Comparison of ENCODE assay signal across 26 cellular contexts in genomic region chr16:11299865-11300559, GRCh38. TPM values are rescaled to one million over a fixed set of nuclear protein-coding genes. Genes with fewer than 3 reads are reported as not detected.
DNase-seq lines count a peak whose midpoint lies in the region; ATAC-seq, FAIRE-seq and TF ChIP-seq lines count a peak whose summit lies in the region.
"Had no signal": no experiment of that assay in that cellular context is flagged by ENCODE, and none has a peak within 500 bp of the region (broad histone marks: within the 10 kb centered on the region; RNA-seq: fewer than 3 reads in every experiment).

No MANE protein-coding gene starts in this region.

- POLR2A ChIA-PET in HepG2 (lab: Yijun Ruan, JAX), result interaction anchor here (0.7 to 6.2 kb wide), 4 partner anchors 8 to 43 kb away, joined by 3 to 167 read pairs (median 74); partner anchors contain the start of genes PRM3 and SOCS1

- peaks cover 41 to 71% (median 48%) of the 10 kb centered on the region in 3 donors for H3K4me1 Mint-ChIP-seq in naive B cell

- peak overlapping the region in 3 of 6 donors; percentile 85 to 97 (median 94) for H3K27ac Mint-ChIP-seq in naive B cell
- H3K27ac Mint-ChIP-seq: CD4-positive, alpha-beta T cell had no signal

- CTCF ChIA-PET in HepG2 (lab: Yijun Ruan, JAX; ENCODE audit: low intra/inter-chr PET ratio, low total read pairs), result no interaction called here

- H3F3A ChIP-seq in OCI-LY1 (ENCODE audit: insufficient read depth, low read length), result peaks cover 4% of the 10 kb centered on the region

- no peaks in the 10 kb centered on the region for H3K27me3 Mint-ChIP-seq in naive B cell
- H3K27me3 Mint-ChIP-seq: CD4-positive, alpha-beta T cell had no signal

- H3K36me3 ChIP-seq in HepG2 (replicated peaks in 1 of 2; ENCODE audit: control insufficient read depth in 1 of 2, insufficient read depth in 2 of 2, low read length in 2 of 2), result no peaks in the 10 kb centered on the region
- no peaks in the 10 kb centered on the region for H3K36me3 ChIP-seq in right lobe of liver
- no peaks in the 10 kb centered on the region for H3K36me3 ChIP-seq in OCI-LY1 (ENCODE audit: insufficient read depth, low read length)
- no peaks in the 10 kb centered on the region for H3K36me3 ChIP-seq in adrenal gland (replicated peaks in 1 of 2)
- H3K36me3 ChIP-seq: BE2C had no signal

- no peak for TF ChIP-seq RAD21 in HepG2 (CRISPR knock-in tag; IDR thresholded peaks at IDR 0.05)

- H2AFZ ChIP-seq in HepG2 (ENCODE audit: low read length), result no peak overlapping the region
- no peak overlapping the region for H2AFZ ChIP-seq in OCI-LY1 (ENCODE audit: low read length)

- intact Hi-C loops in HepG2 (cut with micrococcal nuclease; ENCODE audit: unreplicated experiment) (loop anchor here (5.0 kb wide), 2 partner anchors 43 to 193 kb away; partner anchors contain the start of gene SOCS1), right lobe of liver (cut with DNase I) (no loop called here), adrenal gland (cut with DNase I) (loop anchor here in 1 of 2 donors (10.0 kb wide), 1 partner anchor 55 kb away; no protein-coding TSS in a partner anchor)

- H3K4me1 ChIP-seq in HepG2 (ENCODE audit: insufficient read depth, low read length) (peaks cover 90% of the 10 kb centered on the region), right lobe of liver (peaks cover 0 to 22% (median 4%) of the 10 kb centered on the region in 4 donors), OCI-LY1 (ENCODE audit: insufficient read depth, low read length, severe bottlenecking) (peaks cover 66% of the 10 kb centered on the region), adrenal gland (replicated peaks in 1 of 2) (peaks cover 0 to 7% of the 10 kb centered on the region in 2 donors)
- H3K4me1 ChIP-seq: A549 had no signal

- H3K27me3 ChIP-seq in HepG2 (ENCODE audit: control insufficient read depth in 1 of 2, insufficient read depth in 2 of 2, low read length in 2 of 2) (no peaks in the 10 kb centered on the region), right lobe of liver (no peaks in the 10 kb centered on the region), OCI-LY1 (ENCODE audit: insufficient read depth, low read length) (no peaks in the 10 kb centered on the region), adrenal gland (no peaks in the 10 kb centered on the region)
- H3K27me3 ChIP-seq: BE2C had no signal

- no peak overlapping the region; the same call in 1 of the 2 replicates for H3K9ac ChIP-seq in HepG2 (ENCODE audit: insufficient read depth, low read depth, low read length)
- H3K9ac ChIP-seq in OCI-LY1 (ENCODE audit: low read length), result peak overlapping the region; percentile 3; the same call in 1 of the 2 replicates

- no peak overlapping the region for H3K4me3 ChIP-seq in HepG2 (replicated peaks in 1 of 3; ENCODE audit: insufficient read depth in 1 of 3, low read depth in 2 of 3, low read length in 3 of 3)
- H3K4me3 ChIP-seq in right lobe of liver, result no peak overlapping the region
- H3K4me3 ChIP-seq in OCI-LY1 (ENCODE audit: low read depth, low read length, poor library complexity, severe bottlenecking), result no peak overlapping the region
- no peak overlapping the region for H3K4me3 ChIP-seq in adrenal gland
- H3K4me3 ChIP-seq: A549 had no signal

- no peak for TF ChIP-seq CTCF in HepG2 (CRISPR knock-in tag; IDR thresholded peaks at IDR 0.05)
- no peak for TF ChIP-seq CTCF in right lobe of liver (IDR thresholded peaks at IDR 0.05)
- TF ChIP-seq CTCF in OCI-LY1 (IDR thresholded peaks at IDR 0.05; ENCODE audit: low read length), result no peak
- no peak for TF ChIP-seq CTCF in adrenal gland (IDR thresholded peaks at IDR 0.05)

- ATAC-seq in HepG2 (no peak), right lobe of liver (no peak), naive B cell (ENCODE audit: low read depth in 2 of 2) (no peak), GM21528 (IDR thresholded peaks at IDR 0.05; ENCODE audit: low FRiP score, unreplicated experiment) (no peak)
- ATAC-seq: A549, PC-3 had no signal

- peak overlapping the region; percentile 14 for H3K27ac ChIP-seq in HepG2 (ENCODE audit: extremely low read length, insufficient read depth, low read length)
- no peak overlapping the region for H3K27ac ChIP-seq in right lobe of liver
- peak overlapping the region; percentile 98 for H3K27ac ChIP-seq in OCI-LY1 (ENCODE audit: low read depth, low read length, poor library complexity, severe bottlenecking)
- no peak overlapping the region for H3K27ac ChIP-seq in adrenal gland
- H3K27ac ChIP-seq: A549 had no signal

- TF ChIP-seq EP300 in HepG2 (IDR thresholded peaks at IDR 0.05; ENCODE audit: low read depth in 2 of 2, low read length in 2 of 2), result no peak
- no peak for TF ChIP-seq EP300 in HepG2 (CRISPR knock-in tag; IDR thresholded peaks at IDR 0.05; ENCODE audit: borderline replicate concordance)

- H3K4me2 ChIP-seq in HepG2 (ENCODE audit: low read depth, low read length) (peak overlapping the region; percentile 54), OCI-LY1 (ENCODE audit: low read length) (no peak overlapping the region)
- H3K4me2 ChIP-seq: A549 had no signal

- H4K20me1 ChIP-seq in HepG2 (ENCODE audit: insufficient read depth, low read length), result no peaks in the 10 kb centered on the region
- H4K20me1 ChIP-seq in OCI-LY1 (ENCODE audit: insufficient read depth, low read length), result no peaks in the 10 kb centered on the region

- no peak for TF ChIP-seq POLR2A in HepG2 (IDR thresholded peaks at IDR 0.05; ENCODE audit: insufficient read depth in 1 of 2, low read depth in 2 of 2, low read length in 2 of 2)
- TF ChIP-seq POLR2A in right lobe of liver (IDR thresholded peaks at IDR 0.05), result no peak
- TF ChIP-seq POLR2A in adrenal gland (IDR thresholded peaks at IDR 0.05), result no peak

- no peaks in the 10 kb centered on the region for H3K9me3 ChIP-seq in HepG2 (ENCODE audit: low read length)
- H3K9me3 ChIP-seq in right lobe of liver, result no peaks in the 10 kb centered on the region
- no peaks in the 10 kb centered on the region for H3K9me3 ChIP-seq in OCI-LY1 (ENCODE audit: low read length)
- no peaks in the 10 kb centered on the region for H3K9me3 ChIP-seq in adrenal gland (replicated peaks in 1 of 3)
- H3K9me3 ChIP-seq: A549, BE2C had no signal

- H3K4me3 Mint-ChIP-seq in naive B cell, result peak overlapping the region in 6 of 8 donors; percentile 12 to 84 (median 60)
- H3K4me3 Mint-ChIP-seq: CD4-positive, alpha-beta T cell had no signal

- FAIRE-seq in HepG2 (lab: Jason Lieb, UNC), result no peak
- FAIRE-seq: A549, GM12892, GM19239 had no signal

- no peaks in the 10 kb centered on the region for H3K9me3 Mint-ChIP-seq in naive B cell
- H3K9me3 Mint-ChIP-seq: CD4-positive, alpha-beta T cell had no signal

- H3K9me2 ChIP-seq in OCI-LY1 (ENCODE audit: low read depth, low read length), result no peaks in the 10 kb centered on the region

- no peaks in the 10 kb centered on the region for H3K79me2 ChIP-seq in HepG2 (ENCODE audit: insufficient read depth, low read length)
- H3K79me2 ChIP-seq in OCI-LY1 (ENCODE audit: insufficient read depth, low read length), result no peaks in the 10 kb centered on the region

- in situ Hi-C loops in HepG2 (cut with HindIII; ENCODE audit: extremely low pct_ligation_motif_present, low pct_unique_long_range_greater_than_20kb), result no loop called here

- no TSS peak for BruUV-seq in HepG2 (replicated peaks; lab: Mats Ljungman, UMichigan)

- WGBS in HepG2 (ENCODE audit: low lambda C conversion rate), result 30% methylated on average over 6 of the region's 6 CpGs
- WGBS in right lobe of liver (ENCODE audit: insufficient coverage, low coverage, low lambda C conversion rate, missing lambda C conversion rate), result 64% methylated on average over 3 of the region's 6 CpGs
- 87 to 100% (median 97%) methylated on average over 2 to 6 of the region's 6 CpGs for WGBS in adrenal gland, 4 donors

- no peaks in the 10 kb centered on the region for H3K36me3 Mint-ChIP-seq in naive B cell

- no peak for DNase-seq in HepG2 (ENCODE audit: low spot score)
- no peak for DNase-seq in right lobe of liver
- peak; percentile 26 for DNase-seq in naive B cell
- no peak for DNase-seq in adrenal gland
- no peak for DNase-seq in cortex of kidney (lab: John Stamatoyannopoulos, UW)
- DNase-seq: BE2C; CD4-positive, alpha-beta T cell; COR-L47; DMS79; Kasumi-1; NCI-H1694; NCI-H2081; NCI-H2171 treated with DMSO at 0.1 percent for 48 hours; NCI-H446 treated with DMSO at 0.1 percent for 48 hours; NCI-H526 treated with DMSO at 0.1 percent for 48 hours; PC-3; Right ventricle myocardium superior had no signal

RNA-seq across cellular contexts. Expression of gene PRM1, which starts 18.9 kb away (rescaled TPM):
- total RNA-seq in HepG2 (2016; rRNA removed; fragmentation: Illumina TruSeq; extraction: Trizol), result not detected in 2 replicates
- total RNA-seq in HepG2 (2016; cell fraction: cytosol; rRNA removed; fragmentation: Illumina TruSeq; extraction: Trizol; ENCODE audit: low read depth), result not detected in 2 replicates
- not detected in 2 replicates for total RNA-seq in HepG2 (2016; cell fraction: insoluble cytoplasmic fraction; rRNA removed; fragmentation: Illumina TruSeq; extraction: Trizol)
- not detected in 2 replicates for total RNA-seq in HepG2 (2016; cell fraction: membrane; rRNA removed; fragmentation: Illumina TruSeq; extraction: Trizol)
- total RNA-seq in HepG2 (2016; cell fraction: nucleus; rRNA removed; fragmentation: Illumina TruSeq; extraction: Trizol), result not detected in 2 replicates
- not detected in 2 replicates for polyA plus RNA-seq in HepG2 (2011; rRNA removed)
- polyA plus RNA-seq in HepG2 (2011; cell fraction: cytosol; rRNA removed), result 0.44 TPM in 1 of 2 replicates, not detected in the other
- polyA plus RNA-seq in HepG2 (2011; cell fraction: nucleus; rRNA removed), result not detected in 2 replicates
- polyA plus RNA-seq in HepG2 (2012), result not detected in 2 replicates
- not detected in 2 replicates for polyA plus RNA-seq in HepG2 (2016; cell fraction: cytosol; fragmentation: Illumina TruSeq; extraction: Trizol; ENCODE audit: low read depth)
- not detected in 2 replicates for polyA plus RNA-seq in HepG2 (2016; cell fraction: insoluble cytoplasmic fraction; fragmentation: Illumina TruSeq; extraction: Trizol; ENCODE audit: low read depth)
- not detected in 2 replicates for polyA plus RNA-seq in HepG2 (2016; cell fraction: membrane; fragmentation: Illumina TruSeq; extraction: Trizol; ENCODE audit: low read depth)
- polyA plus RNA-seq in HepG2 (2016; cell fraction: nucleus; fragmentation: Illumina TruSeq; extraction: Trizol; ENCODE audit: insufficient read depth, low read depth), result not detected in 2 replicates
- not detected in 2 replicates for polyA minus RNA-seq in HepG2 (2011; rRNA and poly(A)+ RNA removed; ENCODE audit: low replicate concordance)
- not detected in 2 replicates for polyA minus RNA-seq in HepG2 (2011; cell fraction: cytosol; rRNA and poly(A)+ RNA removed)
- polyA minus RNA-seq in HepG2 (2011; cell fraction: nucleus; rRNA and poly(A)+ RNA removed), result not detected in 2 replicates
- total RNA-seq in right lobe of liver, result not detected
- polyA plus RNA-seq in naive B cell (ENCODE audit: low read depth in 6 of 6), result not detected
- total RNA-seq in adrenal gland, result not detected
- not detected for polyA plus RNA-seq in adrenal gland
- total RNA-seq: CD4-positive, alpha-beta T cell; H4; MCF 10A; PC-3; Right ventricle myocardium superior; RPMI7951; SK-MEL-5 had no signal
- polyA plus RNA-seq: A549 had no signal

RNA-seq across cellular contexts. Expression of gene PRM2, which starts 23.7 kb away (rescaled TPM):
- total RNA-seq in HepG2 (2016; rRNA removed; fragmentation: Illumina TruSeq; extraction: Trizol), result not detected in 2 replicates
- total RNA-seq in HepG2 (2016; cell fraction: cytosol; rRNA removed; fragmentation: Illumina TruSeq; extraction: Trizol; ENCODE audit: low read depth), result 0.61 TPM in 1 of 2 replicates, not detected in the other
- not detected in 2 replicates for total RNA-seq in HepG2 (2016; cell fraction: insoluble cytoplasmic fraction; rRNA removed; fragmentation: Illumina TruSeq; extraction: Trizol)
- total RNA-seq in HepG2 (2016; cell fraction: membrane; rRNA removed; fragmentation: Illumina TruSeq; extraction: Trizol), result 0.28 and 0.52 TPM in 2 replicates
- not detected in 2 replicates for total RNA-seq in HepG2 (2016; cell fraction: nucleus; rRNA removed; fragmentation: Illumina TruSeq; extraction: Trizol)
- polyA plus RNA-seq in HepG2 (2011; rRNA removed), result 0.54 TPM in 1 of 2 replicates, not detected in the other
- 0.19 and 0.26 TPM in 2 replicates for polyA plus RNA-seq in HepG2 (2011; cell fraction: cytosol; rRNA removed)
- not detected in 2 replicates for polyA plus RNA-seq in HepG2 (2011; cell fraction: nucleus; rRNA removed)
- polyA plus RNA-seq in HepG2 (2012), result not detected in 2 replicates
- polyA plus RNA-seq in HepG2 (2016; cell fraction: cytosol; fragmentation: Illumina TruSeq; extraction: Trizol; ENCODE audit: low read depth), result 1.6 and 2.0 TPM in 2 replicates
- 0.56 TPM in 1 of 2 replicates, not detected in the other for polyA plus RNA-seq in HepG2 (2016; cell fraction: insoluble cytoplasmic fraction; fragmentation: Illumina TruSeq; extraction: Trizol; ENCODE audit: low read depth)
- 0.55 and 0.73 TPM in 2 replicates for polyA plus RNA-seq in HepG2 (2016; cell fraction: membrane; fragmentation: Illumina TruSeq; extraction: Trizol; ENCODE audit: low read depth)
- not detected in 2 replicates for polyA plus RNA-seq in HepG2 (2016; cell fraction: nucleus; fragmentation: Illumina TruSeq; extraction: Trizol; ENCODE audit: insufficient read depth, low read depth)
- not detected in 2 replicates for polyA minus RNA-seq in HepG2 (2011; rRNA and poly(A)+ RNA removed; ENCODE audit: low replicate concordance)
- polyA minus RNA-seq in HepG2 (2011; cell fraction: cytosol; rRNA and poly(A)+ RNA removed), result not detected in 2 replicates
- polyA minus RNA-seq in HepG2 (2011; cell fraction: nucleus; rRNA and poly(A)+ RNA removed), result not detected in 2 replicates
- not detected for total RNA-seq in right lobe of liver
- polyA plus RNA-seq in naive B cell (ENCODE audit: low read depth in 6 of 6), result not detected
- total RNA-seq in adrenal gland, result not detected
- not detected for polyA plus RNA-seq in adrenal gland
- total RNA-seq: CD4-positive, alpha-beta T cell; H4; MCF 10A; PC-3; Right ventricle myocardium superior; RPMI7951; SK-MEL-5 had no signal
- polyA plus RNA-seq: A549 had no signal

RNA-seq across cellular contexts. Expression of gene PRM3, which starts 26.6 kb away (rescaled TPM):
- total RNA-seq in HepG2 (2016; rRNA removed; fragmentation: Illumina TruSeq; extraction: Trizol), result not detected in 2 replicates
- not detected in 2 replicates for total RNA-seq in HepG2 (2016; cell fraction: cytosol; rRNA removed; fragmentation: Illumina TruSeq; extraction: Trizol; ENCODE audit: low read depth)
- not detected in 2 replicates for total RNA-seq in HepG2 (2016; cell fraction: insoluble cytoplasmic fraction; rRNA removed; fragmentation: Illumina TruSeq; extraction: Trizol)
- not detected in 2 replicates for total RNA-seq in HepG2 (2016; cell fraction: membrane; rRNA removed; fragmentation: Illumina TruSeq; extraction: Trizol)
- total RNA-seq in HepG2 (2016; cell fraction: nucleus; rRNA removed; fragmentation: Illumina TruSeq; extraction: Trizol), result not detected in 2 replicates
- not detected in 2 replicates for polyA plus RNA-seq in HepG2 (2011; rRNA removed)
- polyA plus RNA-seq in HepG2 (2011; cell fraction: cytosol; rRNA removed), result not detected in 2 replicates
- polyA plus RNA-seq in HepG2 (2011; cell fraction: nucleus; rRNA removed), result not detected in 2 replicates
- polyA plus RNA-seq in HepG2 (2012), result not detected in 2 replicates
- not detected in 2 replicates for polyA plus RNA-seq in HepG2 (2016; cell fraction: cytosol; fragmentation: Illumina TruSeq; extraction: Trizol; ENCODE audit: low read depth)
- not detected in 2 replicates for polyA plus RNA-seq in HepG2 (2016; cell fraction: insoluble cytoplasmic fraction; fragmentation: Illumina TruSeq; extraction: Trizol; ENCODE audit: low read depth)
- polyA plus RNA-seq in HepG2 (2016; cell fraction: membrane; fragmentation: Illumina TruSeq; extraction: Trizol; ENCODE audit: low read depth), result not detected in 2 replicates
- polyA plus RNA-seq in HepG2 (2016; cell fraction: nucleus; fragmentation: Illumina TruSeq; extraction: Trizol; ENCODE audit: insufficient read depth, low read depth), result not detected in 2 replicates
- polyA minus RNA-seq in HepG2 (2011; rRNA and poly(A)+ RNA removed; ENCODE audit: low replicate concordance), result not detected in 2 replicates
- polyA minus RNA-seq in HepG2 (2011; cell fraction: cytosol; rRNA and poly(A)+ RNA removed), result not detected in 2 replicates
- polyA minus RNA-seq in HepG2 (2011; cell fraction: nucleus; rRNA and poly(A)+ RNA removed), result 2.8 TPM in 1 of 2 replicates, not detected in the other
- total RNA-seq in right lobe of liver, result not detected
- not detected for polyA plus RNA-seq in naive B cell (ENCODE audit: low read depth in 6 of 6)
- not detected for total RNA-seq in adrenal gland
- not detected for polyA plus RNA-seq in adrenal gland
- total RNA-seq: CD4-positive, alpha-beta T cell; H4; MCF 10A; PC-3; Right ventricle myocardium superior; RPMI7951; SK-MEL-5 had no signal
- polyA plus RNA-seq: A549 had no signal

RNA-seq across cellular contexts. Expression of gene TNP2, which starts 30.9 kb away (rescaled TPM):
- not detected in 2 replicates for total RNA-seq in HepG2 (2016; rRNA removed; fragmentation: Illumina TruSeq; extraction: Trizol)
- total RNA-seq in HepG2 (2016; cell fraction: cytosol; rRNA removed; fragmentation: Illumina TruSeq; extraction: Trizol; ENCODE audit: low read depth), result not detected in 2 replicates
- not detected in 2 replicates for total RNA-seq in HepG2 (2016; cell fraction: insoluble cytoplasmic fraction; rRNA removed; fragmentation: Illumina TruSeq; extraction: Trizol)
- not detected in 2 replicates for total RNA-seq in HepG2 (2016; cell fraction: membrane; rRNA removed; fragmentation: Illumina TruSeq; extraction: Trizol)
- not detected in 2 replicates for total RNA-seq in HepG2 (2016; cell fraction: nucleus; rRNA removed; fragmentation: Illumina TruSeq; extraction: Trizol)
- not detected in 2 replicates for polyA plus RNA-seq in HepG2 (2011; rRNA removed)
- not detected in 2 replicates for polyA plus RNA-seq in HepG2 (2011; cell fraction: cytosol; rRNA removed)
- polyA plus RNA-seq in HepG2 (2011; cell fraction: nucleus; rRNA removed), result not detected in 2 replicates
- not detected in 2 replicates for polyA plus RNA-seq in HepG2 (2012)
- polyA plus RNA-seq in HepG2 (2016; cell fraction: cytosol; fragmentation: Illumina TruSeq; extraction: Trizol; ENCODE audit: low read depth), result not detected in 2 replicates
- not detected in 2 replicates for polyA plus RNA-seq in HepG2 (2016; cell fraction: insoluble cytoplasmic fraction; fragmentation: Illumina TruSeq; extraction: Trizol; ENCODE audit: low read depth)
- polyA plus RNA-seq in HepG2 (2016; cell fraction: membrane; fragmentation: Illumina TruSeq; extraction: Trizol; ENCODE audit: low read depth), result not detected in 2 replicates
- not detected in 2 replicates for polyA plus RNA-seq in HepG2 (2016; cell fraction: nucleus; fragmentation: Illumina TruSeq; extraction: Trizol; ENCODE audit: insufficient read depth, low read depth)
- polyA minus RNA-seq in HepG2 (2011; rRNA and poly(A)+ RNA removed; ENCODE audit: low replicate concordance), result not detected in 2 replicates
- polyA minus RNA-seq in HepG2 (2011; cell fraction: cytosol; rRNA and poly(A)+ RNA removed), result not detected in 2 replicates
- not detected in 2 replicates for polyA minus RNA-seq in HepG2 (2011; cell fraction: nucleus; rRNA and poly(A)+ RNA removed)
- not detected for total RNA-seq in right lobe of liver
- not detected for polyA plus RNA-seq in naive B cell (ENCODE audit: low read depth in 6 of 6)
- total RNA-seq in adrenal gland, result not detected
- not detected for polyA plus RNA-seq in adrenal gland
- total RNA-seq: CD4-positive, alpha-beta T cell; H4; MCF 10A; PC-3; Right ventricle myocardium superior; RPMI7951; SK-MEL-5 had no signal
- polyA plus RNA-seq: A549 had no signal

RNA-seq across cellular contexts. Expression of gene SOCS1, which starts 44.0 kb away (rescaled TPM):
- total RNA-seq in HepG2 (2016; rRNA removed; fragmentation: Illumina TruSeq; extraction: Trizol) (3.3 and 5.3 TPM in 2 replicates), right lobe of liver (10 to 100 TPM in 3 of 6 experiments, 1 to 10 TPM in 2, under 1 TPM in 1; 0.88 to 26.6 (median 10.9) TPM), adrenal gland (1 to 10 TPM; 1.6 to 8.3 (median 5.1) TPM)
- total RNA-seq in HepG2 (2016; cell fraction: cytosol; rRNA removed; fragmentation: Illumina TruSeq; extraction: Trizol; ENCODE audit: low read depth), result 5.4 and 8.1 TPM in 2 replicates
- total RNA-seq in HepG2 (2016; cell fraction: insoluble cytoplasmic fraction; rRNA removed; fragmentation: Illumina TruSeq; extraction: Trizol), result 2.8 and 4.2 TPM in 2 replicates
- 9.1 and 10.9 TPM in 2 replicates for total RNA-seq in HepG2 (2016; cell fraction: membrane; rRNA removed; fragmentation: Illumina TruSeq; extraction: Trizol)
- 5.6 and 5.7 TPM in 2 replicates for total RNA-seq in HepG2 (2016; cell fraction: nucleus; rRNA removed; fragmentation: Illumina TruSeq; extraction: Trizol)
- polyA plus RNA-seq in HepG2 (2011; rRNA removed) (6.3 and 9.4 TPM in 2 replicates), naive B cell (ENCODE audit: low read depth in 6 of 6) (10 to 100 TPM; 19.8 to 62.0 (median 32.5) TPM), adrenal gland (10 to 100 TPM in 1 of 3 donors, 1 to 10 TPM in 1, under 1 TPM in 1; 0.53 to 11.9 (median 6.0) TPM)
- 5.3 and 8.4 TPM in 2 replicates for polyA plus RNA-seq in HepG2 (2011; cell fraction: cytosol; rRNA removed)
- 30.3 and 31.6 TPM in 2 replicates for polyA plus RNA-seq in HepG2 (2011; cell fraction: nucleus; rRNA removed)
- 6.5 and 7.4 TPM in 2 replicates for polyA plus RNA-seq in HepG2 (2012)
- polyA plus RNA-seq in HepG2 (2016; cell fraction: cytosol; fragmentation: Illumina TruSeq; extraction: Trizol; ENCODE audit: low read depth), result 5.5 and 7.8 TPM in 2 replicates
- 5.2 and 6.3 TPM in 2 replicates for polyA plus RNA-seq in HepG2 (2016; cell fraction: insoluble cytoplasmic fraction; fragmentation: Illumina TruSeq; extraction: Trizol; ENCODE audit: low read depth)
- 7.1 and 9.9 TPM in 2 replicates for polyA plus RNA-seq in HepG2 (2016; cell fraction: membrane; fragmentation: Illumina TruSeq; extraction: Trizol; ENCODE audit: low read depth)
- 8.1 and 8.6 TPM in 2 replicates for polyA plus RNA-seq in HepG2 (2016; cell fraction: nucleus; fragmentation: Illumina TruSeq; extraction: Trizol; ENCODE audit: insufficient read depth, low read depth)
- 3.9 and 31.0 TPM in 2 replicates for polyA minus RNA-seq in HepG2 (2011; rRNA and poly(A)+ RNA removed; ENCODE audit: low replicate concordance)
- polyA minus RNA-seq in HepG2 (2011; cell fraction: cytosol; rRNA and poly(A)+ RNA removed), result 12.0 and 14.0 TPM in 2 replicates
- 44.8 and 46.1 TPM in 2 replicates for polyA minus RNA-seq in HepG2 (2011; cell fraction: nucleus; rRNA and poly(A)+ RNA removed)

Comparison
In these comparisons a context has a peak if more than half of its experiments do, and no peak if none do; other contexts are left out.
1. H3K27ac ChIP-seq: peak in HepG2 (single experiment) and OCI-LY1 (single experiment); none in right lobe of liver (0 of 3) and adrenal gland (0 of 5).